In genomic region chr10:118013078-118013568, GRCh38 we compare ENCODE assay signal across 13 cellular contexts. TPM values are rescaled to one million over a fixed set of nuclear protein-coding genes. Genes with fewer than 3 reads are reported as not detected.
DNase-seq lines count a peak whose midpoint lies in the region; ATAC-seq and TF ChIP-seq lines count a peak whose summit lies in the region.
"Had no signal": no experiment of that assay in that cellular context is flagged by ENCODE, and none has a peak within 500 bp of the region (broad histone marks: within the 10 kb centered on the region; RNA-seq: fewer than 3 reads in every experiment).

No MANE protein-coding gene starts in this region.

- no peak for TF ChIP-seq EP300 in tibial nerve (IDR thresholded peaks at IDR 0.05)

- H3K27ac Mint-ChIP-seq in brain, result peak overlapping the region in 3 of 5 experiments; percentile 18 to 74 (median 33)
- H3K27ac Mint-ChIP-seq in activated T-cell treated with anti-CD3 and anti-CD28 coated beads, Interleukin-2, amount 50 U/mL, for 72 hours, result no peak overlapping the region

- H3K27ac ChIP-seq in mesendoderm (ENCODE audit: low read depth, low read length), result no peak overlapping the region
- H3K27ac ChIP-seq in colonic mucosa, result no peak overlapping the region
- no peak overlapping the region for H3K27ac ChIP-seq in tibial nerve
- H3K27ac ChIP-seq: BLaER1 treated with 17β-estradiol and CSF1 and Interleukin-3, amounts not matched to agents 10 nM and 100 nM; Peyer's patch had no signal

- peak; percentile 27 for DNase-seq in Ammon's horn (ENCODE audit: low spot score)
- DNase-seq in NCI-H1930 (lab: John Stamatoyannopoulos, UW), result peak; percentile 3 to 7
- DNase-seq in mesendoderm, result no peak
- DNase-seq in colonic mucosa, result no peak
- no peak for DNase-seq in tibial nerve (ENCODE audit: low spot score in 2 of 2)
- no peak for DNase-seq in activated T-cell treated with anti-CD3 and anti-CD28 coated beads, Interleukin-2, amount 50 U/mL, for 72 hours
- DNase-seq: NCI-H2029, NCI-H82, Peyer's patch, T-helper 2 cell had no signal

- peak; percentile 14 for ATAC-seq in GM21390 (IDR thresholded peaks at IDR 0.05; ENCODE audit: unreplicated experiment)
- no peak for ATAC-seq in activated T-cell treated with anti-CD3 and anti-CD28 coated beads, Interleukin-2, amount 50 U/mL, for 72 hours (replicated peaks in 1 of 2)

- H3K4me2 ChIP-seq in mesendoderm (ENCODE audit: low read length), result no peak overlapping the region
- H3K4me2 ChIP-seq: BLaER1 treated with 17β-estradiol and CSF1 and Interleukin-3, amounts not matched to agents 10 nM and 100 nM had no signal

- H2BK5ac ChIP-seq in mesendoderm (ENCODE audit: low read length), result no peak overlapping the region

- H3K36me3 Mint-ChIP-seq in brain, result peaks cover 15% of the 10 kb centered on the region
- H3K36me3 Mint-ChIP-seq in activated T-cell treated with anti-CD3 and anti-CD28 coated beads, Interleukin-2, amount 50 U/mL, for 72 hours (ENCODE audit: insufficient read depth in 2 of 2), result peaks cover 0 to 4% of the 10 kb centered on the region in 2 donors

- no peak for TF ChIP-seq CTCF in brain (conservative IDR thresholded peaks at IDR 0.05)
- TF ChIP-seq CTCF in colonic mucosa (IDR thresholded peaks at IDR 0.05), result no peak
- no peak for TF ChIP-seq CTCF in tibial nerve (IDR thresholded peaks at IDR 0.05)

- H2BK15ac ChIP-seq in mesendoderm (replicated peaks; ENCODE audit: low read depth), result no peak overlapping the region

- no peak overlapping the region for H4K5ac ChIP-seq in mesendoderm (ENCODE audit: low read length)

- peaks cover 3% of the 10 kb centered on the region for H3K27me3 Mint-ChIP-seq in brain
- H3K27me3 Mint-ChIP-seq in activated T-cell treated with anti-CD3 and anti-CD28 coated beads, Interleukin-2, amount 50 U/mL, for 72 hours (ENCODE audit: low read depth), result no peaks in the 10 kb centered on the region

- intact Hi-C loops in colonic mucosa (cut with DNase I), result no loop called here

- no peak overlapping the region for H3K18ac ChIP-seq in mesendoderm (ENCODE audit: low read length)

- H4K8ac ChIP-seq in mesendoderm (ENCODE audit: low read depth, low read length), result no peak overlapping the region

- H3K4me1 Mint-ChIP-seq in brain, result peaks cover 57% of the 10 kb centered on the region
- no peaks in the 10 kb centered on the region for H3K4me1 Mint-ChIP-seq in activated T-cell treated with anti-CD3 and anti-CD28 coated beads, Interleukin-2, amount 50 U/mL, for 72 hours (ENCODE audit: low read depth)

- H3K27me3 ChIP-seq in mesendoderm (ENCODE audit: insufficient read depth, low read length, poor library complexity) (no peaks in the 10 kb centered on the region), colonic mucosa (no peaks in the 10 kb centered on the region), tibial nerve (no peaks in the 10 kb centered on the region)
- H3K27me3 ChIP-seq: BLaER1 treated with 17β-estradiol and CSF1 and Interleukin-3, amounts not matched to agents 10 nM and 100 nM; Peyer's patch had no signal

- no peak overlapping the region for H2BK120ac ChIP-seq in mesendoderm (ENCODE audit: low read depth, low read length)

- TF ChIP-seq POLR2A in tibial nerve (IDR thresholded peaks at IDR 0.05), result no peak

- H2AK5ac ChIP-seq in mesendoderm (ENCODE audit: low read length), result no peak overlapping the region

- H3K4me1 ChIP-seq in mesendoderm (ENCODE audit: control insufficient read depth, low read depth, low read length) (peaks cover 2% of the 10 kb centered on the region), colonic mucosa (no peaks in the 10 kb centered on the region), tibial nerve (no peaks in the 10 kb centered on the region)
- H3K4me1 ChIP-seq: Peyer's patch had no signal

- no peaks in the 10 kb centered on the region for H3K79me1 ChIP-seq in mesendoderm (ENCODE audit: low read length)

- H3K56ac ChIP-seq in mesendoderm (ENCODE audit: low read length), result no peak overlapping the region

- H3K36me3 ChIP-seq in mesendoderm (ENCODE audit: control insufficient read depth, insufficient read depth, low read length) (no peaks in the 10 kb centered on the region), colonic mucosa (peaks cover 4% of the 10 kb centered on the region), tibial nerve (peaks cover 0 to 34% (median 0%) of the 10 kb centered on the region in 3 donors)

- H3K9ac ChIP-seq in mesendoderm (ENCODE audit: low read length), result no peak overlapping the region
- H3K9ac ChIP-seq in colonic mucosa (ENCODE audit: low read depth in 2 of 2, low read length in 2 of 2), result no peak overlapping the region
- H3K9ac ChIP-seq: BLaER1 treated with 17β-estradiol and CSF1 and Interleukin-3, amounts not matched to agents 10 nM and 100 nM had no signal

- no peaks in the 10 kb centered on the region for H3K79me2 ChIP-seq in mesendoderm (ENCODE audit: control insufficient read depth, insufficient read depth, low read length)

- H3K4me3 ChIP-seq in mesendoderm (ENCODE audit: low read length) (no peak overlapping the region), colonic mucosa (no peak overlapping the region), tibial nerve (no peak overlapping the region)
- H3K4me3 ChIP-seq: BLaER1 treated with 17β-estradiol and CSF1 and Interleukin-3, amounts not matched to agents 10 nM and 100 nM; Peyer's patch had no signal

- no peak overlapping the region for H3K23ac ChIP-seq in mesendoderm (ENCODE audit: low read length)

- H3K9me3 Mint-ChIP-seq in brain, result no peaks in the 10 kb centered on the region
- no peaks in the 10 kb centered on the region for H3K9me3 Mint-ChIP-seq in activated T-cell treated with anti-CD3 and anti-CD28 coated beads, Interleukin-2, amount 50 U/mL, for 72 hours

- H3K4ac ChIP-seq in mesendoderm (ENCODE audit: low read depth, low read length), result no peak overlapping the region

- no peaks in the 10 kb centered on the region for H3K9me3 ChIP-seq in colonic mucosa
- H3K9me3 ChIP-seq in tibial nerve, result no peaks in the 10 kb centered on the region
- H3K9me3 ChIP-seq: BLaER1 treated with 17β-estradiol and CSF1 and Interleukin-3, amounts not matched to agents 10 nM and 100 nM; Peyer's patch had no signal

- peak overlapping the region in 4 of 5 experiments; percentile 12 to 64 (median 36) for H3K4me3 Mint-ChIP-seq in brain
- H3K4me3 Mint-ChIP-seq in activated T-cell treated with anti-CD3 and anti-CD28 coated beads, Interleukin-2, amount 50 U/mL, for 72 hours, result no peak overlapping the region

RNA-seq across cellular contexts. Expression of gene RAB11FIP2, which starts 33.6 kb away (rescaled TPM):
- 3.5 TPM for polyA plus RNA-seq in brain (ENCODE audit: insufficient read depth, low read depth, low replicate concordance)
- polyA plus RNA-seq in mesendoderm (2013, experiment 1 of 2), result 15.5 TPM
- 15.8 TPM for polyA plus RNA-seq in mesendoderm (2013, experiment 2 of 2)
- total RNA-seq in colonic mucosa (1 to 10 TPM; 4.7 to 7.5 TPM), tibial nerve (10 to 100 TPM; 21.3 to 35.5 (median 30.0) TPM)
- 10 to 100 TPM; 19.6 to 22.1 TPM for total RNA-seq in activated T-cell treated with anti-CD3 and anti-CD28 coated beads, Interleukin-2, amount 50 U/mL, for 72 hours

Comparison
In these comparisons a context has a peak if more than half of its experiments do, and no peak if none do; other contexts are left out.
1. DNase-seq: peak in Ammon's horn (single experiment) and NCI-H1930 (2 of 2); none in mesendoderm (single experiment), colonic mucosa (single experiment), tibial nerve (0 of 2) and activated T-cell treated with anti-CD3 and anti-CD28 coated beads, Interleukin-2, amount 50 U/mL, for 72 hours (0 of 2).
2. H3K4me3 Mint-ChIP-seq: peak in brain (4 of 5); none in activated T-cell treated with anti-CD3 and anti-CD28 coated beads, Interleukin-2, amount 50 U/mL, for 72 hours (0 of 2).